In the genomic region with DNA sequence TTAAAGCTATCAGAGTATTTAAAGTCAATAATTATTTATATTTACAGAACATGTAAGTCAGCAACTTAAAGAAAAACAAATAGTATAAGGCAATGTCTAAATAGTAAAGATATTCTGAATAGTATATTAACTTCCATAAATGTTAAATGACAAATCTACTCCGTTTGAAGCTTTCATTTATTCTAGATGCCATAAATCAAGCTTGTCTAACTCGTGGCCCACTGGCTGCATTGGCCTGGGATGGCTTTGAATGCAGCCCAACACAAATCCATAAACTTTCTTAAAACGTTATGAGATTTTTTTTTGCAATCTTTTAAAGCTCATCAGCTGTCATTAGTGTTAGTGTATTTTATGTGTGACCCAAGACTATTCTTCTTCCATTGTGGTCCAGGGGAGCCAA, we compare ENCODE assay signal across 9 cellular contexts.
"Had no signal": no experiment of that assay in that cellular context is flagged by ENCODE, and none has a peak within 500 bp of the region (broad histone marks: within the 10 kb centered on the region; RNA-seq: fewer than 3 reads in every experiment).

No MANE protein-coding gene starts in this region.

- H3K4me1 Mint-ChIP-seq: GM23338, H9 had no signal

- H2AFZ ChIP-seq: GM23248, GM23338 had no signal

- H3K4me3 Mint-ChIP-seq: GM23338, H9, HFFc6 had no signal

- H3K27ac ChIP-seq: GM23248 had no signal

- H3K4me3 ChIP-seq: GM23248, GM23338, HAP-1 had no signal

- DNase-seq: GM23248, GOT3, H7, H9, HCEC 1CT, HFFc6 had no signal

- H3K9ac ChIP-seq: GM23248 had no signal

- H3K4me1 ChIP-seq: HAP-1 had no signal

- H3K4me2 ChIP-seq: GM23338 had no signal

- ATAC-seq: GM23338, HCT116 had no signal

- H3K27ac Mint-ChIP-seq: GM23338, H9, HFFc6 had no signal

- H3K36me3 ChIP-seq: HAP-1 had no signal
